Comparison of ENCODE assay signal across 33 cellular contexts in genomic region chrX:130435937-130436336, GRCh38.
DNase-seq lines count a peak whose midpoint lies in the region; ATAC-seq and TF ChIP-seq lines count a peak whose summit lies in the region.
"Had no signal": no experiment of that assay in that cellular context is flagged by ENCODE, and none has a peak within 500 bp of the region (broad histone marks: within the 10 kb centered on the region; RNA-seq: fewer than 3 reads in every experiment).

No MANE protein-coding gene starts in this region.

- ATAC-seq in GM18511 (IDR thresholded peaks at IDR 0.05; ENCODE audit: unreplicated experiment) (peak; percentile 64), GM18861 (IDR thresholded peaks at IDR 0.05; ENCODE audit: unreplicated experiment) (peak; percentile 64), HG03354 (IDR thresholded peaks at IDR 0.05; ENCODE audit: poor library complexity, severe bottlenecking, unreplicated experiment) (peak; percentile 82), HG03159 (IDR thresholded peaks at IDR 0.05; ENCODE audit: unreplicated experiment) (no peak)
- ATAC-seq: A549; CD8-positive, alpha-beta T cell had no signal

- no peak for TF ChIP-seq CTCF in VCaP (conservative IDR thresholded peaks at IDR 0.05)

- peak overlapping the region; percentile 27; the same call in 1 of the 2 replicates for H3K27ac ChIP-seq in VCaP
- H3K27ac ChIP-seq: 22Rv1; A549; BLaER1; BLaER1 treated with 17β-estradiol and CSF1 and Interleukin-3, amounts not matched to agents 10 nM and 100 nM; C4-2B had no signal

- DNase-seq in NCI-H510A treated with DMSO at 0.1 percent for 48 hours (lab: John Stamatoyannopoulos, UW) (no peak), HK-2 (ENCODE audit: unreplicated experiment) (no peak)
- DNase-seq in stimulated activated CD4-positive, alpha-beta T cell treated with anti-CD3 and anti-CD28 coated beads, Interleukin-4, amount 100 ng/mL, for 24 hours: no peak
- DNase-seq: 8988T; ACHN; AML-193; BE2C; C1 segment of cervical spinal cord; Caco-2; Calu3; CD4-positive, alpha-beta memory T cell; CD4-positive, alpha-beta T cell; CD4-positive, CD25-positive, alpha-beta regulatory T cell; CD8-positive, alpha-beta memory T cell; CD8-positive, alpha-beta T cell; COR-L47; DMS 273 treated with DMSO at 0.1 percent for 48 hours; DMS153; DMS53; DMS79; DMS79 treated with DMSO at 0.1 percent for 48 hours; DND-41; EL had no signal
